In genomic region chr2:129782618-129782960, GRCh38 we compare ENCODE assay signal across 30 cellular contexts.
"Had no signal": no experiment of that assay in that cellular context is flagged by ENCODE, and none has a peak within 500 bp of the region (broad histone marks: within the 10 kb centered on the region; RNA-seq: fewer than 3 reads in every experiment).

No MANE protein-coding gene starts in this region.

- H3K36me3 ChIP-seq: colonic mucosa, esophagus squamous epithelium, neutrophil, pancreas, right lobe of liver, thoracic aorta, tibial nerve, upper lobe of left lung had no signal

- H3K4me3 Mint-ChIP-seq: central memory CD8-positive, alpha-beta T cell; dendritic cell treated with granulocyte-macrophage colony-stimulating factor and Interleukin-4, amounts not matched to agents 40 ng/mL and 50 ng/mL, for 4 days; memory B cell; mesothelial cell of epicardium; naive B cell; natural killer cell treated with Interleukin-12 subunit alpha and Interleukin-12 subunit beta and Interleukin-15 and Interleukin-18, amount 100 ng/mL, for 72 hours; stimulated activated effector memory CD8-positive, alpha-beta T cell treated with anti-CD3 and anti-CD28 coated beads, Interleukin-12 subunit alpha, Interleukin-12 subunit beta, amount 100 ng/mL, for 72 hours had no signal

- FAIRE-seq: endometrium, kidney, pancreas, small intestine, urothelium cell line had no signal

- H3K9me3 ChIP-seq: colonic mucosa, esophagus squamous epithelium, mucosa of descending colon, neutrophil, pancreas, right lobe of liver, thoracic aorta, tibial nerve, upper lobe of left lung had no signal

- H3K9me3 Mint-ChIP-seq: central memory CD8-positive, alpha-beta T cell; memory B cell; natural killer cell treated with Interleukin-12 subunit alpha and Interleukin-12 subunit beta and Interleukin-15 and Interleukin-18, amount 100 ng/mL, for 72 hours; stimulated activated effector memory CD8-positive, alpha-beta T cell treated with anti-CD3 and anti-CD28 coated beads, Interleukin-12 subunit alpha, Interleukin-12 subunit beta, amount 100 ng/mL, for 72 hours had no signal

- H3K4me1 ChIP-seq: colonic mucosa, esophagus squamous epithelium, pancreas, right lobe of liver, tibial nerve, upper lobe of left lung had no signal

- H3K4me3 ChIP-seq: colonic mucosa, esophagus squamous epithelium, lung, mucosa of descending colon, pancreas, right lobe of liver, thoracic aorta, tibial nerve, upper lobe of left lung had no signal

- H3K27ac ChIP-seq: colonic mucosa, esophagus squamous epithelium, neutrophil, pancreas, right lobe of liver, thoracic aorta, tibial nerve, upper lobe of left lung had no signal

- ATAC-seq: left lobe of liver; mucosa of descending colon; natural killer cell treated with Interleukin-12 subunit alpha and Interleukin-12 subunit beta and Interleukin-15 and Interleukin-18, amount 100 ng/mL, for 72 hours; pancreas; right lobe of liver; stimulated activated effector memory CD8-positive, alpha-beta T cell treated with anti-CD3 and anti-CD28 coated beads, Interleukin-12 subunit alpha, Interleukin-12 subunit beta, amount 100 ng/mL, for 72 hours had no signal

- DNase-seq: colonic mucosa; effector memory CD4-positive, alpha-beta T cell; erythroblast; esophagus squamous epithelium; foreskin melanocyte; hypothalamus; kidney; mucosa of descending colon; naive B cell; pancreas; retina; small intestine; stimulated activated CD4-positive, alpha-beta T cell treated with anti-CD3 and anti-CD28 coated beads, Interleukin-1b, Interleukin-23, amount 100 ng/mL, for 48 hours; stimulated activated CD4-positive, alpha-beta T cell treated with anti-CD3 and anti-CD28 coated beads, Interleukin-4, amount 100 ng/mL, for 1 hour; stimulated activated naive CD4-positive, alpha-beta T cell treated with Interleukin-2 at 50 U/mL for 16 hours had no signal

- H3K27ac Mint-ChIP-seq: dendritic cell treated with granulocyte-macrophage colony-stimulating factor and Interleukin-4, amounts not matched to agents 40 ng/mL and 50 ng/mL, for 4 days; memory B cell; naive B cell; natural killer cell treated with Interleukin-12 subunit alpha and Interleukin-12 subunit beta and Interleukin-15 and Interleukin-18, amount 100 ng/mL, for 72 hours; stimulated activated effector memory CD8-positive, alpha-beta T cell treated with anti-CD3 and anti-CD28 coated beads, Interleukin-12 subunit alpha, Interleukin-12 subunit beta, amount 100 ng/mL, for 72 hours had no signal

- H3K4me1 Mint-ChIP-seq: central memory CD8-positive, alpha-beta T cell; memory B cell; naive B cell; stimulated activated effector memory CD8-positive, alpha-beta T cell treated with anti-CD3 and anti-CD28 coated beads, Interleukin-12 subunit alpha, Interleukin-12 subunit beta, amount 100 ng/mL, for 72 hours had no signal

- H3K36me3 Mint-ChIP-seq: memory B cell; mesothelial cell of epicardium; naive B cell; natural killer cell treated with Interleukin-12 subunit alpha and Interleukin-12 subunit beta and Interleukin-15 and Interleukin-18, amount 100 ng/mL, for 72 hours; stimulated activated effector memory CD8-positive, alpha-beta T cell treated with anti-CD3 and anti-CD28 coated beads, Interleukin-12 subunit alpha, Interleukin-12 subunit beta, amount 100 ng/mL, for 72 hours had no signal

- H3K27me3 ChIP-seq: colonic mucosa, neutrophil, pancreas, right lobe of liver, tibial nerve, upper lobe of left lung had no signal
